9 cellular contexts compared by ENCODE assay signal in genomic region chr11:94762208-94762607, GRCh38. TPM values are rescaled to one million over a fixed set of nuclear protein-coding genes. Genes with fewer than 3 reads are reported as not detected.
DNase-seq lines count a peak whose midpoint lies in the region; ATAC-seq, FAIRE-seq and TF ChIP-seq lines count a peak whose summit lies in the region.
"Had no signal": no experiment of that assay in that cellular context is flagged by ENCODE, and none has a peak within 500 bp of the region (broad histone marks: within the 10 kb centered on the region; RNA-seq: fewer than 3 reads in every experiment).

No MANE protein-coding gene starts in this region.

- POLR2A ChIA-PET in A673 (lab: Charles Lee; ENCODE audit: low non-redundant PET) (no interaction called here), RWPE1 (lab: Yijun Ruan, JAX; ENCODE audit: low non-redundant PET) (no interaction called here)

- H3K4me3 ChIP-seq in A673 (ENCODE audit: low read depth, low read length, poor library complexity, severe bottlenecking), result no peak overlapping the region
- no peak overlapping the region for H3K4me3 ChIP-seq in fibroblast of pulmonary artery (replicated peaks; ENCODE audit: low read depth, low read length)

- no peaks in the 10 kb centered on the region for H3K27me3 ChIP-seq in A673 (replicated peaks; ENCODE audit: insufficient read depth, low read depth, low read length, poor library complexity)

- no TSS peak for BruUV-seq in A673 (replicated peaks; lab: Mats Ljungman, UMichigan)

- FAIRE-seq in HTR-8/SVneo (lab: Jason Lieb, UNC), result no peak

- no peaks in the 10 kb centered on the region for H3K36me3 ChIP-seq in A673 (ENCODE audit: insufficient read depth, low read length, poor library complexity, severe bottlenecking)

- H3K4me1 ChIP-seq in A673 (ENCODE audit: insufficient read depth, low read length, poor library complexity, severe bottlenecking), result peaks cover 4% of the 10 kb centered on the region

- TF ChIP-seq CTCF in A673 (conservative IDR thresholded peaks at IDR 0.05; ENCODE audit: low read depth, low read length), result peak; percentile 61
- peak; percentile 46 for TF ChIP-seq CTCF in GM12874 (IDR thresholded peaks at IDR 0.05; ENCODE audit: insufficient read depth, low read depth, low read length)
- peak; percentile 41 for TF ChIP-seq CTCF in RWPE1 (conservative IDR thresholded peaks at IDR 0.05; ENCODE audit: low read depth)
- peak; percentile 45 for TF ChIP-seq CTCF in fibroblast of pulmonary artery (IDR thresholded peaks at IDR 0.05; ENCODE audit: low read length, missing control alignments)

- intact Hi-C loops in A673 (cut with micrococcal nuclease; ENCODE audit: unreplicated experiment), result no loop called here

- H3K9me3 ChIP-seq in A673 (ENCODE audit: low read depth, low read length, poor library complexity, severe bottlenecking), result no peaks in the 10 kb centered on the region

- peak; percentile 57 for DNase-seq in A673 (ENCODE audit: low spot score)
- DNase-seq in RWPE1 (ENCODE audit: low spot score), result peak; percentile 34
- DNase-seq in fibroblast of pulmonary artery (ENCODE audit: low read depth), result no peak
- DNase-seq in NCI-H2107 (lab: John Stamatoyannopoulos, UW), result no peak
- no peak for DNase-seq in amygdala (lab: John Stamatoyannopoulos, UW)
- no peak for DNase-seq in HTR-8/SVneo (ENCODE audit: insufficient read length, low spot score)
- DNase-seq: activated T-cell treated with anti-CD3 and anti-CD28 coated beads, Interleukin-2, amount 50 U/mL, for 4 hours had no signal

- no peak overlapping the region for H3K27ac ChIP-seq in A673 (ENCODE audit: low read depth, low read length, poor library complexity, severe bottlenecking)
- no peak overlapping the region for H3K27ac ChIP-seq in RWPE1

- CTCF ChIA-PET in A673 (lab: Charles Lee), result interaction anchor here (0.7 kb wide), 1 partner anchor 139 kb away, joined by 8 read pairs; no protein-coding TSS in a partner anchor
- CTCF ChIA-PET in RWPE1 (lab: Yijun Ruan, JAX), result interaction anchor here (1.2 to 1.7 kb wide), 2 partner anchors 15 to 138 kb away, joined by 3 to 6 read pairs; no protein-coding TSS in a partner anchor

- ATAC-seq in HG03280 (IDR thresholded peaks at IDR 0.05; ENCODE audit: unreplicated experiment), result no peak
- ATAC-seq: activated T-cell treated with anti-CD3 and anti-CD28 coated beads, Interleukin-2, amount 50 U/mL, for 4 hours had no signal

RNA-seq across cellular contexts. Expression of gene AMOTL1, which starts 5.9 kb away (rescaled TPM):
- total RNA-seq in A673 (2021), result 67.8 and 68.5 TPM in 2 replicates

Comparison
In these comparisons a context has a peak if more than half of its experiments do, and no peak if none do; other contexts are left out.
1. DNase-seq: peak in A673 (single experiment) and RWPE1 (single experiment); none in fibroblast of pulmonary artery (single experiment), NCI-H2107 (single experiment), amygdala (0 of 56) and HTR-8/SVneo (single experiment).
2. Peak in every context shown above with its lines, with median percentiles within 50 percentile points of each other: CTCF ChIP-seq.